22 cellular contexts compared by ENCODE assay signal in the genomic region with DNA sequence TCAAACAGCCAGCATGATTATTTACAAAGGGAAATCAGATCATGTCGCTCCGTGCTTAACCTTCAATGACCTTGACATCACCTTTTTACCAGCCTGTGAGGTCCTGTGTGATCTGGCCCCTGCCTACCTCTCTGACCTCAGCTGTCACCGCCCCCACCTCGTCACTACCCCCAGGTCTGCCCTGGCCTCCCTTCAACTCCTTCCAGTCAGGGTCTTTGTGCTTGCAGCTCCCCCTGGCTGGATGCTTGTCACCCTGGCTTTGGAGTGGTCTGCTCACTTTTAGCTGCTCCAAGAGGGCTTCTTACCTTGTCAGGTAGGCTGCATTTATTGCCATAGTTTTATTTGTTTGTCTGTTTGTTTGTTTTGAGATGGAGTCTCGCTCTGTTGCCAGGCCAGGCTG. TPM values are rescaled to one million over a fixed set of nuclear protein-coding genes. Genes with fewer than 3 reads are reported as not detected.
A peak's percentile ranks its signal among the peaks of the same experiment; 100 is the strongest.
DNase-seq lines count a peak whose midpoint lies in the region; ATAC-seq and TF ChIP-seq lines count a peak whose summit lies in the region.
"Had no signal": no experiment of that assay in that cellular context is flagged by ENCODE, and none has a peak within 500 bp of the region (broad histone marks: within the 10 kb centered on the region; RNA-seq: fewer than 3 reads in every experiment).

No MANE protein-coding gene starts in this region.

- H2AK5ac ChIP-seq in H9 (ENCODE audit: insufficient read length, low read length): no peak overlapping the region

- H4K91ac ChIP-seq in H9 (ENCODE audit: insufficient read length, low read depth, low read length): no peak overlapping the region

- H2BK20ac ChIP-seq in H9 (ENCODE audit: low read depth, low read length, poor library complexity, severe bottlenecking): no peak overlapping the region

- H2AFZ ChIP-seq in H9 (ENCODE audit: low read length) (no peak overlapping the region), parathyroid adenoma (peak overlapping the region; percentile 45)

- H3K9me3 Mint-ChIP-seq in H9: no peaks in the 10 kb centered on the region
- no peaks in the 10 kb centered on the region for H3K9me3 Mint-ChIP-seq in endodermal cell
- H3K9me3 Mint-ChIP-seq: CD4-positive, alpha-beta T cell; T-helper 1 cell treated with Interleukin-12 subunit alpha and Interleukin-12 subunit beta and Interleukin-4 antibody, amounts not matched to agents 30 μg/mL and 1 μg/mL, for 36 hours had no signal

- 0 out of 22 replicates have a peak overlapping the region, but pooled peaks of 3 of the 11 experiments have one; percentile 7 to 25 (median 20) for H3K9ac ChIP-seq in BLaER1 treated with 17β-estradiol and CSF1 and Interleukin-3, amounts not matched to agents 10 nM and 100 nM
- H3K9ac ChIP-seq in H9 (ENCODE audit: extremely low read depth, insufficient read length, low read length): no peak overlapping the region
- no peak overlapping the region for H3K9ac ChIP-seq in endodermal cell (ENCODE audit: extremely low read depth, low read length, poor library complexity, severe bottlenecking)
- H3K9ac ChIP-seq in parathyroid adenoma: no peak overlapping the region

- H3T11ph ChIP-seq in H9 (ENCODE audit: low read length): no peak overlapping the region

- H3K4me1 Mint-ChIP-seq in H9 (peaks cover 11 to 12% of the 10 kb centered on the region in 2 experiments), endodermal cell (no peaks in the 10 kb centered on the region)

- no peak overlapping the region for H4K5ac ChIP-seq in H9 (ENCODE audit: insufficient read length, low read depth, low read length)

- no peaks in the 10 kb centered on the region for H3K79me2 ChIP-seq in H9 (ENCODE audit: insufficient read depth, low read length)
- H3K79me2 ChIP-seq in parathyroid adenoma: no peaks in the 10 kb centered on the region

- no peak overlapping the region for H3K23ac ChIP-seq in H9 (ENCODE audit: insufficient read length, low read depth, low read length)

- peak overlapping the region in 9 of 11 experiments; percentile 2 to 81 (median 72); a peak in 15 of 22 replicates for H3K4me2 ChIP-seq in BLaER1 treated with 17β-estradiol and CSF1 and Interleukin-3, amounts not matched to agents 10 nM and 100 nM
- H3K4me2 ChIP-seq in H9 (ENCODE audit: insufficient read depth, insufficient read length, low read length) (no peak overlapping the region), parathyroid adenoma (ENCODE audit: low read length) (no peak overlapping the region)
- H3K4me2 ChIP-seq: A549 had no signal

- no peak overlapping the region for H2BK120ac ChIP-seq in H9 (ENCODE audit: low read depth, low read length, poor library complexity, severe bottlenecking)

- no peaks in the 10 kb centered on the region for H4K20me1 ChIP-seq in BLaER1 treated with 17β-estradiol and CSF1 and Interleukin-3, amounts not matched to agents 10 nM and 100 nM
- H4K20me1 ChIP-seq in H9 (ENCODE audit: control insufficient read depth, insufficient read depth, insufficient read length): no peaks in the 10 kb centered on the region

- TF ChIP-seq CTCF in H9 (conservative IDR thresholded peaks at IDR 0.05) (peak; percentile 33; the same call in 2 of the 3 replicates), endodermal cell (conservative IDR thresholded peaks at IDR 0.05) (peak; percentile 38), parathyroid adenoma (IDR thresholded peaks at IDR 0.05) (no peak)

- H2BK5ac ChIP-seq in H9 (ENCODE audit: insufficient read length, low read length): no peak overlapping the region

- no peaks in the 10 kb centered on the region for H3K27me3 ChIP-seq in BLaER1 treated with 17β-estradiol and CSF1 and Interleukin-3, amounts not matched to agents 10 nM and 100 nM
- no peaks in the 10 kb centered on the region for H3K27me3 ChIP-seq in H9 (ENCODE audit: insufficient read depth, low read length)
- no peaks in the 10 kb centered on the region for H3K27me3 ChIP-seq in endodermal cell (ENCODE audit: control insufficient read depth, insufficient read depth, low read length, poor library complexity, severe bottlenecking)
- no peaks in the 10 kb centered on the region for H3K27me3 ChIP-seq in parathyroid adenoma (ENCODE audit: control insufficient read depth, insufficient read depth, low read length)

- H3K79me1 ChIP-seq in H9 (ENCODE audit: insufficient read depth, low read depth, low read length, poor library complexity, severe bottlenecking): no peaks in the 10 kb centered on the region

- ATAC-seq in HG03039 (IDR thresholded peaks at IDR 0.05; ENCODE audit: unreplicated experiment): no peak
- ATAC-seq: A549, GM12878, HCT116 had no signal

- H3K27ac ChIP-seq in BLaER1 treated with 17β-estradiol and CSF1 and Interleukin-3, amounts not matched to agents 10 nM and 100 nM: peak overlapping the region in 6 of 11 experiments; percentile 10 to 61 (median 34); a peak in 7 of 22 replicates
- H3K27ac ChIP-seq in H9 (ENCODE audit: insufficient read length, low read depth, low read length) (no peak overlapping the region), endodermal cell (ENCODE audit: low read depth, low read length) (no peak overlapping the region), parathyroid adenoma (no peak overlapping the region)
- H3K27ac ChIP-seq: A549 had no signal

- H3K36me3 ChIP-seq in BLaER1 treated with 17β-estradiol and CSF1 and Interleukin-3, amounts not matched to agents 10 nM and 100 nM: no peaks in the 10 kb centered on the region
- H3K36me3 ChIP-seq in endodermal cell (ENCODE audit: control insufficient read depth, insufficient read depth, low read length) (no peaks in the 10 kb centered on the region), parathyroid adenoma (ENCODE audit: control insufficient read depth, insufficient read depth, low read length) (no peaks in the 10 kb centered on the region)

- H3K4me3 ChIP-seq in BLaER1 treated with 17β-estradiol and CSF1 and Interleukin-3, amounts not matched to agents 10 nM and 100 nM: 0 out of 20 replicates have a peak overlapping the region, but pooled peaks of 1 of the 10 experiments have one; percentile 16
- no peak overlapping the region for H3K4me3 ChIP-seq in endodermal cell (ENCODE audit: low read length)
- H3K4me3 ChIP-seq in parathyroid adenoma (ENCODE audit: low read depth, low read length): no peak overlapping the region
- H3K4me3 ChIP-seq: A549, GM12878 had no signal

- no peak overlapping the region for H3K14ac ChIP-seq in H9 (ENCODE audit: insufficient read depth, low read length)

- H3K4me1 ChIP-seq in BLaER1 treated with 17β-estradiol and CSF1 and Interleukin-3, amounts not matched to agents 10 nM and 100 nM: peaks cover 9 to 81% (median 59%) of the 10 kb centered on the region in 10 experiments
- H3K4me1 ChIP-seq in H9 (ENCODE audit: insufficient read depth, low read length) (no peaks in the 10 kb centered on the region), endodermal cell (ENCODE audit: control insufficient read depth, insufficient read depth, low read length) (no peaks in the 10 kb centered on the region), parathyroid adenoma (no peaks in the 10 kb centered on the region)
- H3K4me1 ChIP-seq: A549, Caco-2 had no signal

- no peak overlapping the region for H3K4ac ChIP-seq in H9 (ENCODE audit: low read depth, low read length)

- H4K8ac ChIP-seq in H9 (replicated peaks; ENCODE audit: insufficient read length, low read depth, low read length): no peak overlapping the region

- no peak overlapping the region for H3K56ac ChIP-seq in H9 (ENCODE audit: insufficient read length, low read depth, low read length)

- no peak overlapping the region for H3K18ac ChIP-seq in H9 (ENCODE audit: insufficient read length, low read depth, low read length)

- DNase-seq in H9 (peak; percentile 71), endodermal cell (peak; percentile 73), DMS79 (lab: John Stamatoyannopoulos, UW) (no peak), 8988T (no peak)
- DNase-seq: Caco-2; CD4-positive, alpha-beta T cell; KBM-7; MM.1S; NCI-H1048; NCI-H1417 treated with DMSO at 0.1 percent for 48 hours; NCI-H187; NCI-H446; NCI-H526; Right ventricle myocardium superior had no signal

- H3K23me2 ChIP-seq in H9 (ENCODE audit: insufficient read length, low read depth, low read length, poor library complexity, severe bottlenecking): no peaks in the 10 kb centered on the region

- no peak overlapping the region for H2BK15ac ChIP-seq in H9 (ENCODE audit: low read depth, low read length)

- no peak overlapping the region for H2BK12ac ChIP-seq in H9 (ENCODE audit: insufficient read length, low read depth, low read length)

- H3K36me3 Mint-ChIP-seq in H9 (ENCODE audit: insufficient read depth in 1 of 3, low read depth in 3 of 3): no peaks in the 10 kb centered on the region
- no peaks in the 10 kb centered on the region for H3K36me3 Mint-ChIP-seq in endodermal cell (ENCODE audit: low read depth)

- H3K27ac Mint-ChIP-seq in H9: peak overlapping the region in 1 of 3 experiments; percentile 30; a peak in 1 of 7 replicates
- no peak overlapping the region for H3K27ac Mint-ChIP-seq in endodermal cell
- H3K27ac Mint-ChIP-seq: B cell; CD4-positive, alpha-beta T cell; T-helper 1 cell treated with Interleukin-12 subunit alpha and Interleukin-12 subunit beta and Interleukin-4 antibody, amounts not matched to agents 30 μg/mL and 1 μg/mL, for 36 hours had no signal

- H3K4me3 Mint-ChIP-seq in H9: no peak overlapping the region
- no peak overlapping the region for H3K4me3 Mint-ChIP-seq in endodermal cell
- H3K4me3 Mint-ChIP-seq: B cell; CD4-positive, alpha-beta T cell; T-helper 1 cell treated with Interleukin-12 subunit alpha and Interleukin-12 subunit beta and Interleukin-4 antibody, amounts not matched to agents 30 μg/mL and 1 μg/mL, for 36 hours had no signal

- peaks cover 2% of the 10 kb centered on the region for H3K27me3 Mint-ChIP-seq in H9 (ENCODE audit: low read depth)
- H3K27me3 Mint-ChIP-seq in endodermal cell (ENCODE audit: insufficient read depth): no peaks in the 10 kb centered on the region
- H3K27me3 Mint-ChIP-seq: B cell; CD4-positive, alpha-beta T cell had no signal

- WGBS in H9 (ENCODE audit: extremely low coverage, insufficient read length, low lambda C conversion rate): no CpG with 5 or more reads among the region's 5 CpGs
- WGBS in endodermal cell (ENCODE audit: insufficient coverage in 1 of 2, insufficient read length in 1 of 2), 2 experiments: 81 to 93% methylated on average over 2 to 5 of the region's 5 CpGs

- H3K9me3 ChIP-seq in BLaER1 treated with 17β-estradiol and CSF1 and Interleukin-3, amounts not matched to agents 10 nM and 100 nM (replicated peaks in 1 of 11): peaks cover 0 to 15% (median 10%) of the 10 kb centered on the region in 11 experiments; a peak in 15 of 22 replicates
- no peaks in the 10 kb centered on the region for H3K9me3 ChIP-seq in H9 (ENCODE audit: control insufficient read depth, low read depth, low read length)
- no peaks in the 10 kb centered on the region for H3K9me3 ChIP-seq in endodermal cell (ENCODE audit: control insufficient read depth, low read length)
- H3K9me3 ChIP-seq in parathyroid adenoma (ENCODE audit: control insufficient read depth, low read length): no peaks in the 10 kb centered on the region
- H3K9me3 ChIP-seq: A549, Caco-2 had no signal

RNA-seq across cellular contexts. Expression of gene MAX, which starts 8.2 kb away (rescaled TPM):
- total RNA-seq in H9 (2021): 65.7 and 72.9 TPM in 2 replicates
- total RNA-seq in endodermal cell: 10 to 100 TPM; 44.3 to 49.0 TPM
- polyA plus RNA-seq in endodermal cell (2013, experiment 1 of 2): 36.4 TPM
- polyA plus RNA-seq in endodermal cell (2013, experiment 2 of 2): 30.5 TPM

Comparison
In these comparisons a context has a peak if more than half of its experiments do, and no peak if none do; other contexts are left out.
1. H3K27ac ChIP-seq: peak in BLaER1 treated with 17β-estradiol and CSF1 and Interleukin-3, amounts not matched to agents 10 nM and 100 nM (6 of 11); none in H9 (single experiment), endodermal cell (single experiment) and parathyroid adenoma (single experiment).
2. H3K4me2 ChIP-seq: peak in BLaER1 treated with 17β-estradiol and CSF1 and Interleukin-3, amounts not matched to agents 10 nM and 100 nM (9 of 11); none in H9 (single experiment) and parathyroid adenoma (single experiment).
3. DNase-seq: peak in H9 (single experiment) and endodermal cell (single experiment); none in DMS79 (single experiment) and 8988T (single experiment).